Comparison of ENCODE assay signal across 8 cellular contexts in genomic region chr12:57771271-57771872, GRCh38. TPM values are rescaled to one million over a fixed set of nuclear protein-coding genes. Genes with fewer than 3 reads are reported as not detected.
DNase-seq lines count a peak whose midpoint lies in the region; ATAC-seq and TF ChIP-seq lines count a peak whose summit lies in the region.

No MANE protein-coding gene starts in this region.

- peaks cover 10% of the 10 kb centered on the region for H3K36me3 ChIP-seq in brain microvascular endothelial cell (replicated peaks)

- H3K27ac Mint-ChIP-seq in T-helper 17 cell: peak overlapping the region; percentile 97

- no peaks in the 10 kb centered on the region for H3K27me3 ChIP-seq in brain microvascular endothelial cell (replicated peaks)

- DNase-seq in NCI-H187 treated with DMSO at 0.1 percent for 48 hours (lab: John Stamatoyannopoulos, UW): peak; percentile 50
- DNase-seq in T-helper 17 cell: peak; percentile 60 to 73 (median 60)
- DNase-seq in brain microvascular endothelial cell: peak; percentile 91
- peak; percentile 91 for DNase-seq in iPS-NIHi7 (ENCODE audit: extremely low spot score)
- DNase-seq in smooth muscle cell of the brain vasculature (ENCODE audit: low read depth, low spot score): peak; percentile 69
- DNase-seq in T1000 (lab: John Stamatoyannopoulos, UW): no peak

- peak; percentile 80 for ATAC-seq in GM18511 (IDR thresholded peaks at IDR 0.05; ENCODE audit: unreplicated experiment)
- ATAC-seq in HG02938 (IDR thresholded peaks at IDR 0.05; ENCODE audit: unreplicated experiment): peak; percentile 76
- peak; percentile 77 for ATAC-seq in T-helper 17 cell

- H3K9me3 ChIP-seq in T-helper 17 cell (ENCODE audit: control insufficient read depth, low read length, poor library complexity, severe bottlenecking): no peaks in the 10 kb centered on the region

- H3K36me3 Mint-ChIP-seq in T-helper 17 cell (ENCODE audit: low read depth): peaks cover 9% of the 10 kb centered on the region

- H3K4me3 Mint-ChIP-seq in T-helper 17 cell: peak overlapping the region; percentile 99

- H3K4me1 Mint-ChIP-seq in T-helper 17 cell: peaks cover 31% of the 10 kb centered on the region

- no peak for TF ChIP-seq CTCF in brain microvascular endothelial cell (IDR thresholded peaks at IDR 0.05; ENCODE audit: low read depth, low read length, missing control alignments)

- H3K4me3 ChIP-seq in brain microvascular endothelial cell (ENCODE audit: low read depth, low read length): peak overlapping the region; percentile 97

- in situ Hi-C loops in brain microvascular endothelial cell (cut with HindIII; ENCODE audit: low pct_ligation_motif_present, low sequenced_read_pairs): no loop called here

- peaks cover 6% of the 10 kb centered on the region for H3K27me3 Mint-ChIP-seq in T-helper 17 cell

- peak overlapping the region; percentile 91 for H3K27ac ChIP-seq in brain microvascular endothelial cell

RNA-seq across cellular contexts. Expression of gene METTL1, which starts 0.5 kb away (rescaled TPM):
- total RNA-seq in T-helper 17 cell: 10 to 100 TPM; 15.0 to 20.9 TPM

RNA-seq across cellular contexts. Expression of gene EEF1AKMT3, which starts 1.0 kb away (rescaled TPM):
- 1 to 10 TPM; 4.0 to 6.6 TPM for total RNA-seq in T-helper 17 cell

RNA-seq across cellular contexts. Expression of gene CYP27B1, which starts 4.5 kb away (rescaled TPM):
- total RNA-seq in T-helper 17 cell: 1 to 10 TPM; 1.4 to 1.7 TPM

RNA-seq across cellular contexts. Expression of gene TSFM, which starts 11.2 kb away (rescaled TPM):
- 10 to 100 TPM; 12.5 to 17.9 TPM for total RNA-seq in T-helper 17 cell

RNA-seq across cellular contexts. Expression of gene MARCHF9, which starts 16.5 kb away (rescaled TPM):
- total RNA-seq in T-helper 17 cell: 10 to 100 TPM; 45.3 to 62.4 TPM
